ENCODE assay signal across 1 cellular context in genomic region chr9:97510797-97511761, GRCh38.
TF ChIP-seq lines count a peak whose summit lies in the region.

No MANE protein-coding gene starts in this region.

TF ChIP-seq in GM12878, 131 proteins besides CTCF, POLR2A, EP300 and RAD21 (continued from another document and continues in another):
- no peak for TF ChIP-seq ZBTB33 (IDR thresholded peaks at IDR 0.05)
- peak; percentile 47 for TF ChIP-seq POLR2AphosphoS5 (IDR thresholded peaks at IDR 0.05; ENCODE audit: low read length)
- peak; percentile 51; the same call in 1 of the 2 replicates for TF ChIP-seq TCF12 (IDR thresholded peaks at IDR 0.05; ENCODE audit: low read depth, low read length)
- TF ChIP-seq MYC (IDR thresholded peaks at IDR 0.05; ENCODE audit: insufficient read depth, insufficient read length, insufficient replicate concordance, low read length, severe bottlenecking): no peak
- TF ChIP-seq WRNIP1 (IDR thresholded peaks at IDR 0.05; ENCODE audit: borderline replicate concordance, low read depth, low read length): no peak
- no peak for TF ChIP-seq ASH2L (IDR thresholded peaks at IDR 0.05; ENCODE audit: borderline replicate concordance, low read depth)
- TF ChIP-seq ZSCAN29 (IDR thresholded peaks at IDR 0.05): no peak
- no peak for TF ChIP-seq KLF5 (IDR thresholded peaks at IDR 0.05; ENCODE audit: partially characterized antibody)
- no peak for TF ChIP-seq HDAC6 (IDR thresholded peaks at IDR 0.05; ENCODE audit: unreplicated experiment)
- TF ChIP-seq BCL11A (IDR thresholded peaks at IDR 0.05; ENCODE audit: low read depth, low read length): peak; percentile 63
- TF ChIP-seq NFIC (IDR thresholded peaks at IDR 0.05; ENCODE audit: low read depth, low read length): peak; percentile 90
- no peak for TF ChIP-seq USF2 (IDR thresholded peaks at IDR 0.05; ENCODE audit: borderline replicate concordance, low read depth, low read length)
- 0 out of 2 replicates have a peak, but pooled peaks have one; percentile 13 for TF ChIP-seq CBX5 (IDR thresholded peaks at IDR 0.05; ENCODE audit: low read depth)
- TF ChIP-seq USF1 (IDR thresholded peaks at IDR 0.05; ENCODE audit: borderline replicate concordance, extremely low read length, insufficient read depth, low read depth, low read length): no peak
- TF ChIP-seq SUPT20H (IDR thresholded peaks at IDR 0.05; ENCODE audit: borderline replicate concordance, control insufficient read depth, low read depth, low read length): no peak
- TF ChIP-seq ZBTB40 (IDR thresholded peaks at IDR 0.05; ENCODE audit: borderline replicate concordance): no peak
- TF ChIP-seq TCF3 (IDR thresholded peaks at IDR 0.05; ENCODE audit: borderline replicate concordance, insufficient read depth, low read depth, low read length): no peak
- peak; percentile 71 for TF ChIP-seq SKIL (IDR thresholded peaks at IDR 0.05; ENCODE audit: low read depth, poor library complexity, severe bottlenecking)
- TF ChIP-seq EED (IDR thresholded peaks at IDR 0.05; ENCODE audit: low read depth): peak; percentile 75
- TF ChIP-seq HSF1 (IDR thresholded peaks at IDR 0.05; ENCODE audit: low read depth, low read length): no peak
- no peak for TF ChIP-seq TCF7 (IDR thresholded peaks at IDR 0.05; ENCODE audit: borderline replicate concordance)
- peak; percentile 63; the same call in 1 of the 2 replicates for TF ChIP-seq CBFB (IDR thresholded peaks at IDR 0.05; ENCODE audit: low read depth)
- no peak for TF ChIP-seq ZNF207 (IDR thresholded peaks at IDR 0.05; ENCODE audit: borderline replicate concordance)
- peak; percentile 71 for TF ChIP-seq MXI1 (IDR thresholded peaks at IDR 0.05; ENCODE audit: low read depth, low read length)
- peak; percentile 35; the same call in 1 of the 2 replicates for TF ChIP-seq JUND (IDR thresholded peaks at IDR 0.05; ENCODE audit: low read depth, low read length)
- peak; percentile 88; the same call in 1 of the 2 replicates for TF ChIP-seq MTA3 (IDR thresholded peaks at IDR 0.05; ENCODE audit: borderline replicate concordance, low read length)
- no peak for TF ChIP-seq POU2F2 (IDR thresholded peaks at IDR 0.05; ENCODE audit: borderline replicate concordance, low read depth, low read length)
- TF ChIP-seq FOXM1 (IDR thresholded peaks at IDR 0.05; ENCODE audit: low read depth, low read length): peak; percentile 85; the same call in 1 of the 2 replicates
- no peak for TF ChIP-seq ZBTB11 (CRISPR knock-in tag; IDR thresholded peaks at IDR 0.05)
- no peak for TF ChIP-seq ZNF217 (IDR thresholded peaks at IDR 0.05)
- TF ChIP-seq RCOR1 (conservative IDR thresholded peaks at IDR 0.05; ENCODE audit: low read depth, low read length): no peak
- TF ChIP-seq HDGF (IDR thresholded peaks at IDR 0.05): peak; percentile 54; the same call in 1 of the 2 replicates
- TF ChIP-seq PAX8 (IDR thresholded peaks at IDR 0.05): no peak
- no peak for TF ChIP-seq KDM1A (IDR thresholded peaks at IDR 0.05; ENCODE audit: borderline replicate concordance)
- peak; percentile 76; the same call in 1 of the 2 replicates for TF ChIP-seq RELB (IDR thresholded peaks at IDR 0.05; ENCODE audit: low read depth)
- TF ChIP-seq MEF2A (IDR thresholded peaks at IDR 0.05; ENCODE audit: insufficient read depth, low read depth, low read length): peak; percentile 94
- TF ChIP-seq POLR2AphosphoS2 (IDR thresholded peaks at IDR 0.05; ENCODE audit: low read depth, low read length): no peak
- no peak for TF ChIP-seq TARDBP (IDR thresholded peaks at IDR 0.05; ENCODE audit: borderline replicate concordance)
- TF ChIP-seq EGR1 (IDR thresholded peaks at IDR 0.05; ENCODE audit: borderline replicate concordance in 1 of 2, low read depth in 2 of 2, low read length in 2 of 2): no peak
- no peak for TF ChIP-seq NR2C1 (IDR thresholded peaks at IDR 0.05)
- peak; percentile 53; the same call in 1 of the 2 replicates for TF ChIP-seq GABPA (IDR thresholded peaks at IDR 0.05; ENCODE audit: low read depth)
- peak; percentile 9; the same call in 1 of the 2 replicates for TF ChIP-seq SMARCA5 (IDR thresholded peaks at IDR 0.05)
- TF ChIP-seq SREBF2 (IDR thresholded peaks at IDR 0.05; ENCODE audit: low read length): no peak
- TF ChIP-seq CREB1 (IDR thresholded peaks at IDR 0.05; ENCODE audit: low read depth): peak; percentile 76
- TF ChIP-seq NRF1 (conservative IDR thresholded peaks at IDR 0.05; ENCODE audit: low read depth, low read length): no peak
- no peak; a peak in 1 of 4 replicates for TF ChIP-seq ETV6 (conservative IDR thresholded peaks at IDR 0.05 in 1 of 2, IDR thresholded peaks at IDR 0.05 in 1 of 2; ENCODE audit: borderline replicate concordance in 1 of 2, low read depth in 1 of 2)
